8 cellular contexts compared by ENCODE assay signal in the genomic region with DNA sequence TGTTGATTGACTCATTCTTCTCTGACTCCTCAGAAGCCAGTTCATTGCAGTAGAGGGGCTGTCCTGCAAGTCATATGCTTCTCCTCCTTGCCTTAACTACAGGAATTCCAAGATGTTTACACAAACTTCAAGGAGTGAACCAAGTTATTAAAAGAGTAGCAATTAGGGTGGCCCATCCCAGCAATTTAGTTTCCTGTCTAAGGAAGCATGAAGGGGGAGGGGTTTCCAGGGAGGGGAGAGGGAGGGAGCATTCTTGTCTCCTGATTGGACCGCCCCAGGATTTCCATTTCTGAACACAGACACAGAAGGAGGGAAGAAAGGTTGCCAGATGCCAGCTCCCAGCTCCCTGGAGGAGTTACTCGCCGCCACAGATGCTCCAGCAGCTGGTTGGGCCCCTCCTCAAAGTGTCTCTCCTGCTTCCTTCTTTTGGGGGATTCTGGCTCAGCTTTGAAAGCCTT.
DNase-seq lines count a peak whose midpoint lies in the region; ATAC-seq, FAIRE-seq and TF ChIP-seq lines count a peak whose summit lies in the region.
"Had no signal": no experiment of that assay in that cellular context is flagged by ENCODE, and none has a peak within 500 bp of the region (broad histone marks: within the 10 kb centered on the region; RNA-seq: fewer than 3 reads in every experiment).

No MANE protein-coding gene starts in this region.

- no peak for TF ChIP-seq CTCF in upper lobe of left lung (IDR thresholded peaks at IDR 0.05)

- no peak overlapping the region for H3K27ac ChIP-seq in mesenchymal stem cell (ENCODE audit: low read length, poor library complexity, severe bottlenecking)
- peak overlapping the region; percentile 55 to 84 (median 74) for H3K27ac ChIP-seq in upper lobe of left lung

- FAIRE-seq in endometrium (lab: Jason Lieb, UNC), result peak; percentile 71
- FAIRE-seq: frontal cortex had no signal

- no peak overlapping the region for H3K14ac ChIP-seq in mesenchymal stem cell (ENCODE audit: low read length in 2 of 2)

- peak overlapping the region; percentile 8 for H3K9ac ChIP-seq in mesenchymal stem cell (ENCODE audit: low read length)

- in situ Hi-C loops in HAP-1 (cut with MboI; ENCODE audit: low sequenced_read_pairs), result no loop called here

- no peaks in the 10 kb centered on the region for H3K36me3 ChIP-seq in mesenchymal stem cell (ENCODE audit: control insufficient read depth in 1 of 2, insufficient read depth in 2 of 2, low read depth in 1 of 2, low read length in 2 of 2)
- H3K36me3 ChIP-seq in upper lobe of left lung, result no peaks in the 10 kb centered on the region
- no peaks in the 10 kb centered on the region for H3K36me3 ChIP-seq in HAP-1 (replicated peaks)

- no peaks in the 10 kb centered on the region for H3K79me1 ChIP-seq in mesenchymal stem cell (replicated peaks; ENCODE audit: low read length, poor library complexity, severe bottlenecking)

- H4K91ac ChIP-seq in mesenchymal stem cell (ENCODE audit: low read length), result peak overlapping the region; percentile 83

- ATAC-seq in upper lobe of left lung (ENCODE audit: low FRiP score in 2 of 2), result peak; percentile 55 to 58
- no peak for ATAC-seq in HG03159 (IDR thresholded peaks at IDR 0.05; ENCODE audit: unreplicated experiment)
- ATAC-seq in GM18502 (IDR thresholded peaks at IDR 0.05; ENCODE audit: poor library complexity, unreplicated experiment), result no peak

- no peak for TF ChIP-seq POLR2A in upper lobe of left lung (IDR thresholded peaks at IDR 0.05)

- TF ChIP-seq EP300 in upper lobe of left lung (IDR thresholded peaks at IDR 0.05), result no peak

- H3K4me3 ChIP-seq in mesenchymal stem cell (ENCODE audit: insufficient read depth in 1 of 2, low read depth in 1 of 2, low read length in 2 of 2) (no peak overlapping the region), upper lobe of left lung (no peak overlapping the region), HAP-1 (no peak overlapping the region)

- no peak overlapping the region for H3K4me2 ChIP-seq in mesenchymal stem cell (ENCODE audit: low read length, poor library complexity, severe bottlenecking)

- H2BK12ac ChIP-seq in mesenchymal stem cell (ENCODE audit: low read length in 2 of 2), result peak overlapping the region; percentile 98 to 99

- H3K18ac ChIP-seq in mesenchymal stem cell (ENCODE audit: low read depth in 1 of 2, low read length in 2 of 2), result peak overlapping the region; percentile 92 to 100

- H2AK5ac ChIP-seq in mesenchymal stem cell (ENCODE audit: low read length, severe bottlenecking), result no peak overlapping the region

- H3K9me3 ChIP-seq in mesenchymal stem cell (ENCODE audit: control insufficient read depth, low read length), result no peaks in the 10 kb centered on the region
- no peaks in the 10 kb centered on the region for H3K9me3 ChIP-seq in upper lobe of left lung
- no peaks in the 10 kb centered on the region for H3K9me3 ChIP-seq in HAP-1

- no peak overlapping the region for H2BK5ac ChIP-seq in mesenchymal stem cell (ENCODE audit: low read depth, low read length, poor library complexity, severe bottlenecking)

- H3K27me3 ChIP-seq in mesenchymal stem cell (ENCODE audit: control insufficient read depth in 1 of 2, insufficient read depth in 1 of 2, low read length in 2 of 2) (no peaks in the 10 kb centered on the region), upper lobe of left lung (no peaks in the 10 kb centered on the region), HAP-1 (ENCODE audit: low read depth) (no peaks in the 10 kb centered on the region)

- peak overlapping the region; percentile 10 for H2AFZ ChIP-seq in mesenchymal stem cell (ENCODE audit: low read depth, low read length)

- 5% methylated on average over 3 of the region's 3 CpGs for WGBS in mesenchymal stem cell
- WGBS in upper lobe of left lung, 2 donors, result 33 to 69% methylated on average over 3 of the region's 3 CpGs

- H3K4ac ChIP-seq in mesenchymal stem cell (ENCODE audit: low read depth in 1 of 2, low read length in 2 of 2), result peak overlapping the region; percentile 83 to 96

- DNase-seq in NCI-H226 (peak; percentile 66), mesenchymal stem cell (peak; percentile 69), upper lobe of left lung (no peak), HAP-1 (ENCODE audit: low spot score in 2 of 2) (no peak)

- H3K4me1 ChIP-seq in mesenchymal stem cell (ENCODE audit: control insufficient read depth, insufficient read depth, low read depth, low read length) (no peaks in the 10 kb centered on the region), upper lobe of left lung (peaks cover 23 to 32% (median 26%) of the 10 kb centered on the region in 4 donors), HAP-1 (no peaks in the 10 kb centered on the region)

- H4K8ac ChIP-seq in mesenchymal stem cell (ENCODE audit: low read length), result peak overlapping the region; percentile 92

- no peak overlapping the region for H3K23ac ChIP-seq in mesenchymal stem cell (ENCODE audit: low read length in 2 of 2)

- H2BK120ac ChIP-seq in mesenchymal stem cell (ENCODE audit: low read depth, low read length), result peak overlapping the region; percentile 54

- H2BK15ac ChIP-seq in mesenchymal stem cell (ENCODE audit: low read depth, poor library complexity, severe bottlenecking), result no peak overlapping the region

Comparison
In these comparisons a context has a peak if more than half of its experiments do, and no peak if none do; other contexts are left out.
1. DNase-seq: peak in NCI-H226 (single experiment) and mesenchymal stem cell (single experiment); none in upper lobe of left lung (0 of 2) and HAP-1 (0 of 2).
2. ATAC-seq: peak in upper lobe of left lung (2 of 2); none in HG03159 (single experiment) and GM18502 (single experiment).